ENCODE assay signal across 10 cellular contexts in genomic region chr13:60572003-60572792, GRCh38.
A peak's percentile ranks its signal among the peaks of the same experiment; 100 is the strongest.
DNase-seq lines count a peak whose midpoint lies in the region; ATAC-seq and TF ChIP-seq lines count a peak whose summit lies in the region.
"Had no signal": no experiment of that assay in that cellular context is flagged by ENCODE, and none has a peak within 500 bp of the region (broad histone marks: within the 10 kb centered on the region; RNA-seq: fewer than 3 reads in every experiment).

No MANE protein-coding gene starts in this region.

- H3K27ac ChIP-seq in RWPE1, result no peak overlapping the region
- no peak overlapping the region for H3K27ac ChIP-seq in WERI-Rb-1

- peak overlapping the region; percentile 53 for H3K27ac Mint-ChIP-seq in activated naive CD8-positive, alpha-beta T cell treated with anti-CD3 and anti-CD28 coated beads for 36 hours
- no peak overlapping the region for H3K27ac Mint-ChIP-seq in activated naive CD8-positive, alpha-beta T cell treated with anti-CD3 and anti-CD28 coated beads, Interleukin-2, amount 50 U/mL, for 24 hours
- H3K27ac Mint-ChIP-seq: activated CD8-positive, alpha-beta memory T cell treated with anti-CD3 and anti-CD28 coated beads, Interleukin-2, amount 10 ng/mL, durations not matched to agents 7 days and 5 days; B cell had no signal

- CTCF ChIA-PET in RWPE1 (lab: Yijun Ruan, JAX), result interaction anchor here (0.6 kb wide), 1 partner anchor 227 kb away, joined by 3 read pairs; no protein-coding TSS in a partner anchor

- POLR2A ChIA-PET in RWPE1 (lab: Yijun Ruan, JAX; ENCODE audit: low non-redundant PET), result no interaction called here

- peaks cover 2% of the 10 kb centered on the region for H3K9me3 Mint-ChIP-seq in activated naive CD8-positive, alpha-beta T cell treated with anti-CD3 and anti-CD28 coated beads for 36 hours
- peaks cover 9% of the 10 kb centered on the region for H3K9me3 Mint-ChIP-seq in activated naive CD8-positive, alpha-beta T cell treated with anti-CD3 and anti-CD28 coated beads, Interleukin-2, amount 50 U/mL, for 24 hours

- no peaks in the 10 kb centered on the region for H3K36me3 ChIP-seq in WERI-Rb-1

- no peak overlapping the region for H3K4me3 Mint-ChIP-seq in activated naive CD8-positive, alpha-beta T cell treated with anti-CD3 and anti-CD28 coated beads for 36 hours
- no peak overlapping the region for H3K4me3 Mint-ChIP-seq in activated naive CD8-positive, alpha-beta T cell treated with anti-CD3 and anti-CD28 coated beads, Interleukin-2, amount 50 U/mL, for 24 hours
- H3K4me3 Mint-ChIP-seq: activated CD8-positive, alpha-beta memory T cell treated with anti-CD3 and anti-CD28 coated beads, Interleukin-2, amount 10 ng/mL, durations not matched to agents 7 days and 5 days; B cell had no signal

- H3K27me3 Mint-ChIP-seq in activated naive CD8-positive, alpha-beta T cell treated with anti-CD3 and anti-CD28 coated beads for 36 hours, result no peaks in the 10 kb centered on the region
- no peaks in the 10 kb centered on the region for H3K27me3 Mint-ChIP-seq in activated naive CD8-positive, alpha-beta T cell treated with anti-CD3 and anti-CD28 coated beads, Interleukin-2, amount 50 U/mL, for 24 hours
- H3K27me3 Mint-ChIP-seq: activated CD8-positive, alpha-beta memory T cell treated with anti-CD3 and anti-CD28 coated beads, Interleukin-2, amount 10 ng/mL, durations not matched to agents 7 days and 5 days; B cell had no signal

- DNase-seq in activated naive CD8-positive, alpha-beta T cell treated with anti-CD3 and anti-CD28 coated beads for 36 hours, result no peak
- no peak for DNase-seq in activated naive CD8-positive, alpha-beta T cell treated with anti-CD3 and anti-CD28 coated beads, Interleukin-2, amount 50 U/mL, for 24 hours
- DNase-seq in RWPE1 (ENCODE audit: low spot score) (peak; percentile 33), fibroblast of villous mesenchyme (ENCODE audit: low read depth) (peak; percentile 45), SK-N-DZ (ENCODE audit: low spot score) (no peak), NCI-H524 treated with DMSO at 0.1 percent for 48 hours (lab: John Stamatoyannopoulos, UW) (no peak), WERI-Rb-1 (no peak)
- DNase-seq in NK-92 treated with Interleukin-12 subunit alpha and Interleukin-12 subunit beta, amount 100 ng/mL, for 24 hours (lab: John Stamatoyannopoulos, UW), result no peak
- DNase-seq: activated CD8-positive, alpha-beta memory T cell treated with anti-CD3 and anti-CD28 coated beads, Interleukin-2, amount 10 ng/mL, durations not matched to agents 7 days and 5 days had no signal

- H3K4me1 Mint-ChIP-seq in activated naive CD8-positive, alpha-beta T cell treated with anti-CD3 and anti-CD28 coated beads for 36 hours, result peaks cover 3% of the 10 kb centered on the region
- no peaks in the 10 kb centered on the region for H3K4me1 Mint-ChIP-seq in activated naive CD8-positive, alpha-beta T cell treated with anti-CD3 and anti-CD28 coated beads, Interleukin-2, amount 50 U/mL, for 24 hours
- H3K4me1 Mint-ChIP-seq: activated CD8-positive, alpha-beta memory T cell treated with anti-CD3 and anti-CD28 coated beads, Interleukin-2, amount 10 ng/mL, durations not matched to agents 7 days and 5 days; B cell had no signal

- no peak for ATAC-seq in activated naive CD8-positive, alpha-beta T cell treated with anti-CD3 and anti-CD28 coated beads, Interleukin-2, amount 50 U/mL, for 24 hours
- ATAC-seq: activated CD8-positive, alpha-beta memory T cell treated with anti-CD3 and anti-CD28 coated beads, Interleukin-2, amount 10 ng/mL, durations not matched to agents 7 days and 5 days had no signal

- H3K4me3 ChIP-seq in fibroblast of villous mesenchyme (ENCODE audit: low read depth, low read length), result no peak overlapping the region
- no peak overlapping the region for H3K4me3 ChIP-seq in WERI-Rb-1 (ENCODE audit: low read depth, low read length)

- H3K27me3 ChIP-seq in WERI-Rb-1 (ENCODE audit: insufficient read depth, low read depth, severe bottlenecking), result no peaks in the 10 kb centered on the region

- no peaks in the 10 kb centered on the region for H3K9me3 ChIP-seq in WERI-Rb-1 (ENCODE audit: severe bottlenecking)

- TF ChIP-seq CTCF in RWPE1 (conservative IDR thresholded peaks at IDR 0.05; ENCODE audit: low read depth) (no peak), fibroblast of villous mesenchyme (IDR thresholded peaks at IDR 0.05; ENCODE audit: insufficient read depth, low read depth, low read length) (no peak), WERI-Rb-1 (IDR thresholded peaks at IDR 0.05; ENCODE audit: low read depth, low read length) (no peak)

- H3K36me3 Mint-ChIP-seq in activated naive CD8-positive, alpha-beta T cell treated with anti-CD3 and anti-CD28 coated beads for 36 hours, result peaks cover 46% of the 10 kb centered on the region
- peaks cover 44% of the 10 kb centered on the region for H3K36me3 Mint-ChIP-seq in activated naive CD8-positive, alpha-beta T cell treated with anti-CD3 and anti-CD28 coated beads, Interleukin-2, amount 50 U/mL, for 24 hours (ENCODE audit: low read depth)

Comparison
In these comparisons a context has a peak if more than half of its experiments do, and no peak if none do; other contexts are left out.
1. DNase-seq: peak in RWPE1 (single experiment) and fibroblast of villous mesenchyme (single experiment); none in activated naive CD8-positive, alpha-beta T cell treated with anti-CD3 and anti-CD28 coated beads for 36 hours (single experiment), activated naive CD8-positive, alpha-beta T cell treated with anti-CD3 and anti-CD28 coated beads, Interleukin-2, amount 50 U/mL, for 24 hours (single experiment), SK-N-DZ (single experiment), NCI-H524 treated with DMSO at 0.1 percent for 48 hours (single experiment), NK-92 treated with Interleukin-12 subunit alpha and Interleukin-12 subunit beta, amount 100 ng/mL, for 24 hours (single experiment) and WERI-Rb-1 (single experiment).